ENCODE assay signal across 10 cellular contexts in the genomic region with DNA sequence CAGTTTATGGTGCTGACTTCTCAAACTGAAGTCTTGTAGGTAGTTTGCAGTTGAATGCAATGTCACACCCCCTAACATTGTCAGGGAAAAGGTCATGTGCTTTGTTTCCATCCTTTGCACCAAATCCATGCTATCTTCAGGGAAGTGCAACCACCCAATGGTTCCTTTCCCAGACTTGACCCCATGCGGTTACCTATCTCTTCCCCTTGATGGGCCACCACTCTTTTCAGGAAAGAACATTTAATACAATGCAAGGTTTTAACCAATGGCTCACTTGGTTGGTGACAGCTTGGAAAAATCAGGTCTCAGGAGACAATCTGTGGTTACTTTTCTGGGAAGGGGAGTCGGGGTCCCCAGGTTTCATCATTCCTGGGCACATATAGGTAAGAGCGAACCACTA. TPM values are rescaled to one million over a fixed set of nuclear protein-coding genes. Genes with fewer than 3 reads are reported as not detected.
DNase-seq lines count a peak whose midpoint lies in the region; ATAC-seq lines count a peak whose summit lies in the region.
"Had no signal": no experiment of that assay in that cellular context is flagged by ENCODE, and none has a peak within 500 bp of the region (broad histone marks: within the 10 kb centered on the region; RNA-seq: fewer than 3 reads in every experiment).

No MANE protein-coding gene starts in this region.

- peaks cover 20% of the 10 kb centered on the region for H3K4me1 ChIP-seq in iPS-18a (ENCODE audit: control insufficient read depth, low read depth, low read length)

- no peak overlapping the region for H3K27ac ChIP-seq in iPS-18a (ENCODE audit: low read length)

- peaks cover 52% of the 10 kb centered on the region for H3K27me3 Mint-ChIP-seq in activated T-cell treated with anti-CD3 and anti-CD28 coated beads, Interleukin-2, amount 50 U/mL, for 4 hours (ENCODE audit: low read depth)
- peaks cover 30% of the 10 kb centered on the region for H3K27me3 Mint-ChIP-seq in activated CD4-positive, alpha-beta memory T cell treated with anti-CD3 and anti-CD28 coated beads for 36 hours
- peaks cover 41% of the 10 kb centered on the region for H3K27me3 Mint-ChIP-seq in stimulated activated memory B cell treated with anti-CD40 and anti-IgM and Interleukin-4, amounts not matched to agents 10 μg/mL and 1 μg/mL and 100 μg/mL, for 72 hours

- CTCF ChIA-PET in activated CD4-positive, alpha-beta memory T cell treated with anti-CD3 and anti-CD28 coated beads for 36 hours (lab: Charles Lee): interaction anchor here (7.1 kb wide), 1 partner anchor 179 kb away, joined by 167 read pairs; no protein-coding TSS in a partner anchor

- H3K27me3 ChIP-seq in iPS-18a (ENCODE audit: control insufficient read depth, insufficient read depth, low read length): peaks cover 43% of the 10 kb centered on the region

- no peak overlapping the region for H3K27ac Mint-ChIP-seq in activated CD4-positive, alpha-beta memory T cell treated with anti-CD3 and anti-CD28 coated beads for 36 hours
- H3K27ac Mint-ChIP-seq in stimulated activated memory B cell treated with anti-CD40 and anti-IgM and Interleukin-4, amounts not matched to agents 10 μg/mL and 1 μg/mL and 100 μg/mL, for 72 hours: no peak overlapping the region

- no peak for ATAC-seq in activated T-cell treated with anti-CD3 and anti-CD28 coated beads, Interleukin-2, amount 50 U/mL, for 4 hours
- ATAC-seq in stimulated activated memory B cell treated with anti-CD40 and anti-IgM and Interleukin-4, amounts not matched to agents 10 μg/mL and 1 μg/mL and 100 μg/mL, for 72 hours: no peak

- no peak overlapping the region for H3K9ac ChIP-seq in iPS-18a (ENCODE audit: low read length)

- no peaks in the 10 kb centered on the region for H3K36me3 ChIP-seq in iPS-18a (ENCODE audit: control insufficient read depth, low read depth, low read length)

- H3K4me3 ChIP-seq in iPS-18a (ENCODE audit: low read length): peak overlapping the region; percentile 72

- POLR2A ChIA-PET in activated CD4-positive, alpha-beta memory T cell treated with anti-CD3 and anti-CD28 coated beads for 36 hours (lab: Charles Lee): interaction anchor here (0.9 kb wide), 1 partner anchor 181 kb away, joined by 3 read pairs; no protein-coding TSS in a partner anchor

- peak overlapping the region; percentile 75 for H3K4me3 Mint-ChIP-seq in activated T-cell treated with anti-CD3 and anti-CD28 coated beads, Interleukin-2, amount 50 U/mL, for 4 hours
- H3K4me3 Mint-ChIP-seq in activated CD4-positive, alpha-beta memory T cell treated with anti-CD3 and anti-CD28 coated beads for 36 hours: peak overlapping the region; percentile 77
- peak overlapping the region; percentile 77 for H3K4me3 Mint-ChIP-seq in stimulated activated memory B cell treated with anti-CD40 and anti-IgM and Interleukin-4, amounts not matched to agents 10 μg/mL and 1 μg/mL and 100 μg/mL, for 72 hours

- H3K36me3 Mint-ChIP-seq in activated T-cell treated with anti-CD3 and anti-CD28 coated beads, Interleukin-2, amount 50 U/mL, for 4 hours (ENCODE audit: insufficient read depth): no peaks in the 10 kb centered on the region
- H3K36me3 Mint-ChIP-seq in activated CD4-positive, alpha-beta memory T cell treated with anti-CD3 and anti-CD28 coated beads for 36 hours: peaks cover 1% of the 10 kb centered on the region
- H3K36me3 Mint-ChIP-seq in stimulated activated memory B cell treated with anti-CD40 and anti-IgM and Interleukin-4, amounts not matched to agents 10 μg/mL and 1 μg/mL and 100 μg/mL, for 72 hours: peaks cover 15% of the 10 kb centered on the region

- intact Hi-C loops in activated CD4-positive, alpha-beta memory T cell treated with anti-CD3 and anti-CD28 coated beads for 36 hours (cut with micrococcal nuclease): loop anchor here (5.0 kb wide), 1 partner anchor 553 kb away; no protein-coding TSS in a partner anchor

- no peaks in the 10 kb centered on the region for H3K9me3 Mint-ChIP-seq in activated T-cell treated with anti-CD3 and anti-CD28 coated beads, Interleukin-2, amount 50 U/mL, for 4 hours
- no peaks in the 10 kb centered on the region for H3K9me3 Mint-ChIP-seq in activated CD4-positive, alpha-beta memory T cell treated with anti-CD3 and anti-CD28 coated beads for 36 hours
- no peaks in the 10 kb centered on the region for H3K9me3 Mint-ChIP-seq in stimulated activated memory B cell treated with anti-CD40 and anti-IgM and Interleukin-4, amounts not matched to agents 10 μg/mL and 1 μg/mL and 100 μg/mL, for 72 hours

- no peak for DNase-seq in activated T-cell treated with anti-CD3 and anti-CD28 coated beads, Interleukin-2, amount 50 U/mL, for 4 hours
- no peak for DNase-seq in activated T-cell treated with anti-CD3 and anti-CD28 coated beads, Interleukin-2, amount 50 U/mL, for 1 hour
- DNase-seq in activated CD4-positive, alpha-beta memory T cell treated with anti-CD3 and anti-CD28 coated beads for 36 hours: no peak
- no peak for DNase-seq in stimulated activated CD4-positive, alpha-beta T cell treated with anti-CD3 and anti-CD28 coated beads, Interleukin-4, amount 100 ng/mL, for 1 hour
- DNase-seq in cerebellar nuclear complex (lab: John Stamatoyannopoulos, UW) (no peak), NCI-H510A (lab: John Stamatoyannopoulos, UW) (no peak)
- DNase-seq: AML-193; effector CD8-positive, alpha-beta T cell had no signal

- H3K9me3 ChIP-seq in iPS-18a (ENCODE audit: control insufficient read depth, low read depth, low read length): no peaks in the 10 kb centered on the region

- peaks cover 23% of the 10 kb centered on the region for H3K4me1 Mint-ChIP-seq in activated T-cell treated with anti-CD3 and anti-CD28 coated beads, Interleukin-2, amount 50 U/mL, for 4 hours (ENCODE audit: low read depth)
- H3K4me1 Mint-ChIP-seq in activated CD4-positive, alpha-beta memory T cell treated with anti-CD3 and anti-CD28 coated beads for 36 hours (ENCODE audit: low read depth): peaks cover 28% of the 10 kb centered on the region
- H3K4me1 Mint-ChIP-seq in stimulated activated memory B cell treated with anti-CD40 and anti-IgM and Interleukin-4, amounts not matched to agents 10 μg/mL and 1 μg/mL and 100 μg/mL, for 72 hours: peaks cover 64% of the 10 kb centered on the region

RNA-seq across cellular contexts. Expression of gene ABTB2, which starts 2.1 kb away (rescaled TPM):
- 1 to 10 TPM; 7.7 to 9.0 (median 8.6) TPM for total RNA-seq in activated T-cell treated with anti-CD3 and anti-CD28 coated beads, Interleukin-2, amount 50 U/mL, for 4 hours
- 1 to 10 TPM; 1.8 to 1.9 TPM for total RNA-seq in activated CD4-positive, alpha-beta memory T cell treated with anti-CD3 and anti-CD28 coated beads for 36 hours
